15 cellular contexts compared by ENCODE assay signal in genomic region chr20:63087872-63088680, GRCh38.
A peak's percentile ranks its signal among the peaks of the same experiment; 100 is the strongest.
DNase-seq lines count a peak whose midpoint lies in the region; ATAC-seq, FAIRE-seq and TF ChIP-seq lines count a peak whose summit lies in the region.
"Had no signal": no experiment of that assay in that cellular context is flagged by ENCODE, and none has a peak within 500 bp of the region (broad histone marks: within the 10 kb centered on the region; RNA-seq: fewer than 3 reads in every experiment).

No MANE protein-coding gene starts in this region.

- H4K20me1 ChIP-seq in HepG2 (ENCODE audit: insufficient read depth, low read length), result peaks cover 8% of the 10 kb centered on the region; the same call in 1 of the 2 replicates

- TF ChIP-seq CTCF in right lobe of liver (IDR thresholded peaks at IDR 0.05), result no peak
- no peak for TF ChIP-seq CTCF in HepG2 (CRISPR knock-in tag; IDR thresholded peaks at IDR 0.05)

- CTCF ChIA-PET in HepG2 (lab: Yijun Ruan, JAX; ENCODE audit: low intra/inter-chr PET ratio, low total read pairs), result no interaction called here

- no peak overlapping the region for H3K4me2 ChIP-seq in HepG2 (ENCODE audit: low read depth, low read length)

- no peaks in the 10 kb centered on the region for H3K79me2 ChIP-seq in HepG2 (ENCODE audit: insufficient read depth, low read length)

- no peaks in the 10 kb centered on the region for H3K27me3 ChIP-seq in right lobe of liver
- H3K27me3 ChIP-seq in HepG2 (ENCODE audit: control insufficient read depth in 1 of 2, insufficient read depth in 2 of 2, low read length in 2 of 2), result peaks cover 44 to 97% of the 10 kb centered on the region in 2 experiments
- no peaks in the 10 kb centered on the region for H3K27me3 ChIP-seq in aorta (ENCODE audit: control insufficient read depth in 1 of 2, insufficient read depth in 2 of 2, low read length in 1 of 2)

- no peak for FAIRE-seq in HepG2 (lab: Jason Lieb, UNC)

- intact Hi-C loops in right lobe of liver (cut with DNase I), result no loop called here
- intact Hi-C loops in HepG2 (cut with micrococcal nuclease; ENCODE audit: unreplicated experiment), result no loop called here
- intact Hi-C loops in aorta (cut with DNase I), result no loop called here

- no peaks in the 10 kb centered on the region for H3K36me3 ChIP-seq in right lobe of liver
- no peaks in the 10 kb centered on the region for H3K36me3 ChIP-seq in HepG2 (replicated peaks in 1 of 2; ENCODE audit: control insufficient read depth in 1 of 2, insufficient read depth in 2 of 2, low read length in 2 of 2)
- no peaks in the 10 kb centered on the region for H3K36me3 ChIP-seq in aorta (ENCODE audit: control insufficient read depth in 1 of 2, insufficient read depth in 2 of 2, low read length in 1 of 2)

- no peak overlapping the region for H3K27ac ChIP-seq in right lobe of liver
- H3K27ac ChIP-seq in HepG2 (ENCODE audit: extremely low read length, insufficient read depth, low read length), result no peak overlapping the region
- H3K27ac ChIP-seq in aorta (ENCODE audit: low read depth in 1 of 2, low read length in 2 of 2), result no peak overlapping the region

- H3K4me3 ChIP-seq in right lobe of liver (no peak overlapping the region), HepG2 (replicated peaks in 1 of 3; ENCODE audit: insufficient read depth in 1 of 3, low read depth in 2 of 3, low read length in 3 of 3) (no peak overlapping the region), aorta (ENCODE audit: low read length in 2 of 2) (no peak overlapping the region)

- BruUV-seq in HepG2 (replicated peaks; lab: Mats Ljungman, UMichigan), result no TSS peak

- TF ChIP-seq RAD21 in HepG2 (CRISPR knock-in tag; IDR thresholded peaks at IDR 0.05), result no peak

- TF ChIP-seq EP300 in HepG2 (IDR thresholded peaks at IDR 0.05; ENCODE audit: low read depth in 2 of 2, low read length in 2 of 2) (no peak), HepG2 (CRISPR knock-in tag; IDR thresholded peaks at IDR 0.05; ENCODE audit: borderline replicate concordance) (no peak)

- peak; percentile 5 to 28 (median 19) for DNase-seq in right lobe of liver
- no peak for DNase-seq in HepG2 (ENCODE audit: low spot score)
- DNase-seq in NCI-H774 (lab: John Stamatoyannopoulos, UW), result peak; percentile 72
- peak; percentile 6 for DNase-seq in iPS-NIHi11 (ENCODE audit: low spot score)
- peak; percentile 17 to 55 for DNase-seq in aorta
- DNase-seq in NCI-H2029 treated with DMSO at 0.1 percent for 48 hours (lab: John Stamatoyannopoulos, UW), result no peak
- DNase-seq: anterior cingulate cortex; EL; foreskin fibroblast; GOT3; NCI-H524; SIG-M5; stimulated activated CD4-positive, alpha-beta T cell treated with anti-CD3 and anti-CD28 coated beads, Interleukin-2, amount 100 ng/mL, for 48 hours had no signal

- in situ Hi-C loops in HepG2 (cut with HindIII; ENCODE audit: extremely low pct_ligation_motif_present, low pct_unique_long_range_greater_than_20kb), result no loop called here

- no peaks in the 10 kb centered on the region for H3K9me3 ChIP-seq in right lobe of liver
- no peaks in the 10 kb centered on the region for H3K9me3 ChIP-seq in HepG2 (ENCODE audit: low read length)
- no peaks in the 10 kb centered on the region for H3K9me3 ChIP-seq in aorta (ENCODE audit: control insufficient read depth, low read length)

- no peak overlapping the region for H2AFZ ChIP-seq in HepG2 (ENCODE audit: low read length)

- no peaks in the 10 kb centered on the region for H3K4me1 ChIP-seq in right lobe of liver
- H3K4me1 ChIP-seq in HepG2 (ENCODE audit: insufficient read depth, low read length), result peaks cover 24% of the 10 kb centered on the region
- H3K4me1 ChIP-seq in aorta (ENCODE audit: control insufficient read depth in 1 of 2, insufficient read depth in 2 of 2, low read length in 2 of 2), result no peaks in the 10 kb centered on the region

- ATAC-seq in right lobe of liver, result no peak
- ATAC-seq in HepG2, result no peak
- ATAC-seq in aorta (ENCODE audit: low FRiP score), result no peak
- ATAC-seq in HG02970 (IDR thresholded peaks at IDR 0.05; ENCODE audit: low FRiP score, unreplicated experiment), result no peak
- no peak for ATAC-seq in esophagus mucosa

- H3K9ac ChIP-seq in HepG2 (ENCODE audit: insufficient read depth, low read depth, low read length), result no peak overlapping the region

- 60% methylated on average over 12 of the region's 32 CpGs for WGBS in right lobe of liver (ENCODE audit: insufficient coverage, low coverage, low lambda C conversion rate, missing lambda C conversion rate)
- 32% methylated on average over 29 of the region's 32 CpGs for WGBS in HepG2 (ENCODE audit: low lambda C conversion rate)
- WGBS in aorta, 2 donors, result 80% methylated on average over 32 of the region's 32 CpGs

- POLR2A ChIA-PET in HepG2 (lab: Yijun Ruan, JAX), result no interaction called here

- TF ChIP-seq POLR2A in right lobe of liver (IDR thresholded peaks at IDR 0.05) (no peak), HepG2 (IDR thresholded peaks at IDR 0.05; ENCODE audit: insufficient read depth in 1 of 2, low read depth in 2 of 2, low read length in 2 of 2) (no peak)

TF ChIP-seq in HepG2, 621 proteins besides CTCF, POLR2A, EP300 and RAD21:
- TF ChIP-seq SAP130 (CRISPR knock-in tag; IDR thresholded peaks at IDR 0.05; ENCODE audit: low read depth) (no peak), NKX3-1 (CRISPR knock-in tag; IDR thresholded peaks at IDR 0.05) (no peak), PCBP1 (IDR thresholded peaks at IDR 0.05; ENCODE audit: borderline replicate concordance, low read depth, low read length) (no peak), ZNF274 (CRISPR knock-in tag; IDR thresholded peaks at IDR 0.05) (no peak), KDM6A (CRISPR knock-in tag; IDR thresholded peaks at IDR 0.05; ENCODE audit: low read depth) (no peak), ZNF367 (CRISPR knock-in tag; IDR thresholded peaks at IDR 0.05; ENCODE audit: borderline replicate concordance) (no peak), SNAI1 (CRISPR knock-in tag; IDR thresholded peaks at IDR 0.05; ENCODE audit: borderline replicate concordance) (no peak), ZNF331 (CRISPR knock-in tag; IDR thresholded peaks at IDR 0.05) (no peak), NR0B2 (CRISPR knock-in tag; IDR thresholded peaks at IDR 0.05) (no peak), FOXA3 (CRISPR knock-in tag; IDR thresholded peaks at IDR 0.05) (no peak), E2F2 (CRISPR knock-in tag; IDR thresholded peaks at IDR 0.05; ENCODE audit: borderline replicate concordance) (no peak)

Comparison
In these comparisons a context has a peak if more than half of its experiments do, and no peak if none do; other contexts are left out.
1. DNase-seq: peak in right lobe of liver (3 of 3), NCI-H774 (single experiment), iPS-NIHi11 (single experiment) and aorta (2 of 2); none in HepG2 (single experiment) and NCI-H2029 treated with DMSO at 0.1 percent for 48 hours (single experiment).